ENCODE assay signal across 1 cellular context in the genomic region with DNA sequence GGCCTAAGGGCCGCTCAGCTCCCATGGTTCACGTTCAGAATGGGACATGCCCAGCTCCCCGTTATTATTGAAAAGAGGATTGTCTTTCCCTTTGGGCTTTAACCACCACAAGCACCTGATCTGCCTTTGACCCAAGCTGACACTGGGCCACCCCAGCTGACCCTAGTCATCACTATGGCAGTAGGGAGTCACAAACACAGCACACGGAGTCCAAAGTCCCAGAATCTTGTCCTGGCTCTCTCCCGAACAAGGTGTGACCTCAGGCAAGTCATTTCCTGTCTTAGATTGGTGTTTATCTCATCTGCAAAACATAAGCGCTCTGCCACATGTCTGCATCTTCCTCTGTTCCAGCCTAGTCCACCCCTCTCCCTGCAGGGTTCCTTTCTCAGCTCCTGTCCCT.
TF ChIP-seq lines count a peak whose summit lies in the region.

No MANE protein-coding gene starts in this region.

TF ChIP-seq in GM23338, 12 proteins besides CTCF, POLR2A, EP300 and RAD21 (continued from another document):
- TF ChIP-seq, protein P1, sequence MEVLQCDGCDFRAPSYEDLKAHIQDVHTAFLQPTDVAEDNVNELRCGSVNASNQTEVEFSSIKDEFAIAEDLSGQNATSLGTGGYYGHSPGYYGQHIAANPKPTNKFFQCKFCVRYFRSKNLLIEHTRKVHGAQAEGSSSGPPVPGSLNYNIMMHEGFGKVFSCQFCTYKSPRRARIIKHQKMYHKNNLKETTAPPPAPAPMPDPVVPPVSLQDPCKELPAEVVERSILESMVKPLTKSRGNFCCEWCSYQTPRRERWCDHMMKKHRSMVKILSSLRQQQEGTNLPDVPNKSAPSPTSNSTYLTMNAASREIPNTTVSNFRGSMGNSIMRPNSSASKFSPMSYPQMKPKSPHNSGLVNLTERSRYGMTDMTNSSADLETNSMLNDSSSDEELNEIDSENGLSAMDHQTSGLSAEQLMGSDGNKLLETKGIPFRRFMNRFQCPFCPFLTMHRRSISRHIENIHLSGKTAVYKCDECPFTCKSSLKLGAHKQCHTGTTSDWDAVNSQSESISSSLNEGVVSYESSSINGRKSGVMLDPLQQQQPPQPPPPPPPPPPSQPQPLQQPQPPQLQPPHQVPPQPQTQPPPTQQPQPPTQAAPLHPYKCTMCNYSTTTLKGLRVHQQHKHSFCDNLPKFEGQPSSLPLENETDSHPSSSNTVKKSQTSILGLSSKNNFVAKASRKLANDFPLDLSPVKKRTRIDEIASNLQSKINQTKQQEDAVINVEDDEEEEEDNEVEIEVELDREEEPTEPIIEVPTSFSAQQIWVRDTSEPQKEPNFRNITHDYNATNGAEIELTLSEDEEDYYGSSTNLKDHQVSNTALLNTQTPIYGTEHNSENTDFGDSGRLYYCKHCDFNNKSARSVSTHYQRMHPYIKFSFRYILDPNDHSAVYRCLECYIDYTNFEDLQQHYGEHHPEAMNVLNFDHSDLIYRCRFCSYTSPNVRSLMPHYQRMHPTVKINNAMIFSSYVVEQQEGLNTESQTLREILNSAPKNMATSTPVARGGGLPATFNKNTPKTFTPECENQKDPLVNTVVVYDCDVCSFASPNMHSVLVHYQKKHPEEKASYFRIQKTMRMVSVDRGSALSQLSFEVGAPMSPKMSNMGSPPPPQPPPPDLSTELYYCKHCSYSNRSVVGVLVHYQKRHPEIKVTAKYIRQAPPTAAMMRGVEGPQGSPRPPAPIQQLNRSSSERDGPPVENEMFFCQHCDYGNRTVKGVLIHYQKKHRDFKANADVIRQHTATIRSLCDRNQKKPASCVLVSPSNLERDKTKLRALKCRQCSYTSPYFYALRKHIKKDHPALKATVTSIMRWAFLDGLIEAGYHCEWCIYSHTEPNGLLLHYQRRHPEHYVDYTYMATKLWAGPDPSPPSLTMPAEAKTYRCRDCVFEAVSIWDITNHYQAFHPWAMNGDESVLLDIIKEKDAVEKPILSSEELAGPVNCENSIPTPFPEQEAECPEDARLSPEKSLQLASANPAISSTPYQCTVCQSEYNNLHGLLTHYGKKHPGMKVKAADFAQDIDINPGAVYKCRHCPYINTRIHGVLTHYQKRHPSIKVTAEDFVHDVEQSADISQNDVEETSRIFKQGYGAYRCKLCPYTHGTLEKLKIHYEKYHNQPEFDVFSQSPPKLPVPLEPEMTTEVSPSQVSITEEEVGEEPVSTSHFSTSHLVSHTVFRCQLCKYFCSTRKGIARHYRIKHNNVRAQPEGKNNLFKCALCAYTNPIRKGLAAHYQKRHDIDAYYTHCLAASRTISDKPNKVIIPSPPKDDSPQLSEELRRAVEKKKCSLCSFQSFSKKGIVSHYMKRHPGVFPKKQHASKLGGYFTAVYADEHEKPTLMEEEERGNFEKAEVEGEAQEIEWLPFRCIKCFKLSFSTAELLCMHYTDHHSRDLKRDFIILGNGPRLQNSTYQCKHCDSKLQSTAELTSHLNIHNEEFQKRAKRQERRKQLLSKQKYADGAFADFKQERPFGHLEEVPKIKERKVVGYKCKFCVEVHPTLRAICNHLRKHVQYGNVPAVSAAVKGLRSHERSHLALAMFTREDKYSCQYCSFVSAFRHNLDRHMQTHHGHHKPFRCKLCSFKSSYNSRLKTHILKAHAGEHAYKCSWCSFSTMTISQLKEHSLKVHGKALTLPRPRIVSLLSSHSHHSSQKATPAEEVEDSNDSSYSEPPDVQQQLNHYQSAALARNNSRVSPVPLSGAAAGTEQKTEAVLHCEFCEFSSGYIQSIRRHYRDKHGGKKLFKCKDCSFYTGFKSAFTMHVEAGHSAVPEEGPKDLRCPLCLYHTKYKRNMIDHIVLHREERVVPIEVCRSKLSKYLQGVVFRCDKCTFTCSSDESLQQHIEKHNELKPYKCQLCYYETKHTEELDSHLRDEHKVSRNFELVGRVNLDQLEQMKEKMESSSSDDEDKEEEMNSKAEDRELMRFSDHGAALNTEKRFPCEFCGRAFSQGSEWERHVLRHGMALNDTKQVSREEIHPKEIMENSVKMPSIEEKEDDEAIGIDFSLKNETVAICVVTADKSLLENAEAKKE (CRISPR knock-in tag; IDR thresholded peaks at IDR 0.05): no peak
- TF ChIP-seq CREB1 (CRISPR knock-in tag; IDR thresholded peaks at IDR 0.05; ENCODE audit: low read depth) (no peak), ZNF114 (CRISPR knock-in tag; IDR thresholded peaks at IDR 0.05) (no peak), POLR2AphosphoS5 (IDR thresholded peaks at IDR 0.05; ENCODE audit: low read depth) (no peak), NANOG (IDR thresholded peaks at IDR 0.05; ENCODE audit: borderline replicate concordance) (no peak), STAT1 (IDR thresholded peaks at IDR 0.05; ENCODE audit: unreplicated experiment) (no peak), EZH2phosphoT487 (IDR thresholded peaks at IDR 0.05; ENCODE audit: unreplicated experiment) (no peak)
- TF ChIP-seq, protein P2, sequence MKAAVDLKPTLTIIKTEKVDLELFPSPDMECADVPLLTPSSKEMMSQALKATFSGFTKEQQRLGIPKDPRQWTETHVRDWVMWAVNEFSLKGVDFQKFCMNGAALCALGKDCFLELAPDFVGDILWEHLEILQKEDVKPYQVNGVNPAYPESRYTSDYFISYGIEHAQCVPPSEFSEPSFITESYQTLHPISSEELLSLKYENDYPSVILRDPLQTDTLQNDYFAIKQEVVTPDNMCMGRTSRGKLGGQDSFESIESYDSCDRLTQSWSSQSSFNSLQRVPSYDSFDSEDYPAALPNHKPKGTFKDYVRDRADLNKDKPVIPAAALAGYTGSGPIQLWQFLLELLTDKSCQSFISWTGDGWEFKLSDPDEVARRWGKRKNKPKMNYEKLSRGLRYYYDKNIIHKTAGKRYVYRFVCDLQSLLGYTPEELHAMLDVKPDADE (IDR thresholded peaks at IDR 0.05): no peak
- TF ChIP-seq, protein P3, sequence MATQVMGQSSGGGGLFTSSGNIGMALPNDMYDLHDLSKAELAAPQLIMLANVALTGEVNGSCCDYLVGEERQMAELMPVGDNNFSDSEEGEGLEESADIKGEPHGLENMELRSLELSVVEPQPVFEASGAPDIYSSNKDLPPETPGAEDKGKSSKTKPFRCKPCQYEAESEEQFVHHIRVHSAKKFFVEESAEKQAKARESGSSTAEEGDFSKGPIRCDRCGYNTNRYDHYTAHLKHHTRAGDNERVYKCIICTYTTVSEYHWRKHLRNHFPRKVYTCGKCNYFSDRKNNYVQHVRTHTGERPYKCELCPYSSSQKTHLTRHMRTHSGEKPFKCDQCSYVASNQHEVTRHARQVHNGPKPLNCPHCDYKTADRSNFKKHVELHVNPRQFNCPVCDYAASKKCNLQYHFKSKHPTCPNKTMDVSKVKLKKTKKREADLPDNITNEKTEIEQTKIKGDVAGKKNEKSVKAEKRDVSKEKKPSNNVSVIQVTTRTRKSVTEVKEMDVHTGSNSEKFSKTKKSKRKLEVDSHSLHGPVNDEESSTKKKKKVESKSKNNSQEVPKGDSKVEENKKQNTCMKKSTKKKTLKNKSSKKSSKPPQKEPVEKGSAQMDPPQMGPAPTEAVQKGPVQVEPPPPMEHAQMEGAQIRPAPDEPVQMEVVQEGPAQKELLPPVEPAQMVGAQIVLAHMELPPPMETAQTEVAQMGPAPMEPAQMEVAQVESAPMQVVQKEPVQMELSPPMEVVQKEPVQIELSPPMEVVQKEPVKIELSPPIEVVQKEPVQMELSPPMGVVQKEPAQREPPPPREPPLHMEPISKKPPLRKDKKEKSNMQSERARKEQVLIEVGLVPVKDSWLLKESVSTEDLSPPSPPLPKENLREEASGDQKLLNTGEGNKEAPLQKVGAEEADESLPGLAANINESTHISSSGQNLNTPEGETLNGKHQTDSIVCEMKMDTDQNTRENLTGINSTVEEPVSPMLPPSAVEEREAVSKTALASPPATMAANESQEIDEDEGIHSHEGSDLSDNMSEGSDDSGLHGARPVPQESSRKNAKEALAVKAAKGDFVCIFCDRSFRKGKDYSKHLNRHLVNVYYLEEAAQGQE (IDR thresholded peaks at IDR 0.05; ENCODE audit: unreplicated experiment): no peak
